In the genomic region with DNA sequence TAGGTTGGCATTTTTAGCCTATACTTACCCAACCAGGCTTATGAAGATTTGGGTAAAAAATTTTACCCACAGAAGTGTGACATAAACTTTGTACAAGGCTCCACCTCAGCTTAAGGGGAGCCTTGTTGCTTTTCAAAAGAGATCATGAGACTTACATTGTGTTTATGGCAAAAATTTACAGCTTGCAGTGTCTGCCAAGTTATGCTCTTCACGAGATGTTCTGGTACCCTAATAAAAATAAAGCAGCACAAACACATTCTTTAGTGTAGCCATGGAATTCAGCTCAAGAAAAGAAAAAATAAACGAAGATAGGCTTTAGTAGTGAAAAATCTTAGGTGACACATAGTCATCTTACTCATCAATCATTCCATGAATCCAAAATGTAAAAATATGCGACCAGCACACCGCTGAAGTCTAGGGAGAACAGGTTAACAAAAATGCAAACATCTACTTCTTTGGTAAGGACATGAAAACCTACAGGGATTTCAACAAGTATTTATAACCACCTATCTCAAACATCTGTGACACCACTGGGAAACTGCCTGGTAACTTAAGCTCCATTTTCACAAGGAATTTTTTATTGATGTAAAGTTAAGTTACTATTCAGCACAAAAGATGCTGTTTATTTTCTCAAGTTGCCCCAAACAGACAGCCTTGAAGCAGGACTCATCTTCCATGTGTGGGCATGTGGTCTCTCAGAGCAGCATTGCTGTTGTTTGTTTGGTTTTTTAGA, we compare ENCODE assay signal across 16 cellular contexts. TPM values are rescaled to one million over a fixed set of nuclear protein-coding genes. Genes with fewer than 3 reads are reported as not detected.
DNase-seq lines count a peak whose midpoint lies in the region; ATAC-seq and TF ChIP-seq lines count a peak whose summit lies in the region.
"Had no signal": no experiment of that assay in that cellular context is flagged by ENCODE, and none has a peak within 500 bp of the region (broad histone marks: within the 10 kb centered on the region; RNA-seq: fewer than 3 reads in every experiment).

No MANE protein-coding gene starts in this region.

- TF ChIP-seq CTCF in gastroesophageal sphincter (IDR thresholded peaks at IDR 0.05), result no peak
- TF ChIP-seq CTCF in smooth muscle cell (IDR thresholded peaks at IDR 0.05; ENCODE audit: borderline replicate concordance, insufficient read depth, poor library complexity, severe bottlenecking), result no peak

- TF ChIP-seq EP300 in gastroesophageal sphincter (IDR thresholded peaks at IDR 0.05), result no peak

- no peak for TF ChIP-seq POLR2A in gastroesophageal sphincter (IDR thresholded peaks at IDR 0.05)

- H3K4me3 ChIP-seq in adipocyte (ENCODE audit: low read length) (no peak overlapping the region), gastroesophageal sphincter (no peak overlapping the region), smooth muscle cell (no peak overlapping the region)
- H3K4me3 ChIP-seq: BLaER1 treated with 17β-estradiol and CSF1 and Interleukin-3, amounts not matched to agents 10 nM and 100 nM; esophagus squamous epithelium; suprapubic skin had no signal

- H3K27ac ChIP-seq in gastroesophageal sphincter (peak overlapping the region in 3 of 4 donors; percentile 5 to 9 (median 7)), smooth muscle cell (ENCODE audit: low read depth) (peak overlapping the region; percentile 69)
- H3K27ac ChIP-seq: BLaER1 treated with 17β-estradiol and CSF1 and Interleukin-3, amounts not matched to agents 10 nM and 100 nM; suprapubic skin had no signal

- peak overlapping the region; percentile 4 for H3K4me2 ChIP-seq in smooth muscle cell

- peaks cover 52% of the 10 kb centered on the region for H3K4me1 ChIP-seq in adipocyte (ENCODE audit: control insufficient read depth, insufficient read depth, low read length)
- H3K4me1 ChIP-seq in gastroesophageal sphincter, result peaks cover 0 to 48% (median 10%) of the 10 kb centered on the region in 3 donors
- peaks cover 36% of the 10 kb centered on the region for H3K4me1 ChIP-seq in smooth muscle cell (ENCODE audit: low read depth)

- H3K9me3 ChIP-seq in adipocyte (ENCODE audit: control insufficient read depth, low read length) (no peaks in the 10 kb centered on the region), gastroesophageal sphincter (no peaks in the 10 kb centered on the region), smooth muscle cell (replicated peaks; ENCODE audit: low read depth) (no peaks in the 10 kb centered on the region)
- H3K9me3 ChIP-seq: BLaER1 treated with 17β-estradiol and CSF1 and Interleukin-3, amounts not matched to agents 10 nM and 100 nM; esophagus squamous epithelium; suprapubic skin had no signal

- 34 to 40% methylated on average over 4 of the region's 4 CpGs for WGBS in gastroesophageal sphincter (ENCODE audit: low coverage in 1 of 2), 2 donors
- WGBS in smooth muscle cell (ENCODE audit: low lambda C conversion rate), result 44% methylated on average over 4 of the region's 4 CpGs

- peaks cover 28% of the 10 kb centered on the region for H3F3A ChIP-seq in smooth muscle cell (ENCODE audit: low read depth)

- no peak overlapping the region for H2AFZ ChIP-seq in smooth muscle cell (ENCODE audit: low read depth)

- ATAC-seq in gastroesophageal sphincter (no peak), HG03025 (IDR thresholded peaks at IDR 0.05; ENCODE audit: low FRiP score, unreplicated experiment) (no peak)
- ATAC-seq: Panc1, WTC11 had no signal

- H3K9ac ChIP-seq in adipocyte (ENCODE audit: low read length) (no peak overlapping the region), smooth muscle cell (ENCODE audit: low read depth) (no peak overlapping the region)
- H3K9ac ChIP-seq: BLaER1 treated with 17β-estradiol and CSF1 and Interleukin-3, amounts not matched to agents 10 nM and 100 nM had no signal

- DNase-seq in ELR (ENCODE audit: low read depth), result peak; percentile 24
- peak; percentile 45 for DNase-seq in adipocyte (ENCODE audit: low read depth)
- DNase-seq in smooth muscle cell (lab: John Stamatoyannopoulos, UW; ENCODE audit: unreplicated experiment), result no peak
- no peak for DNase-seq in DMS53 (lab: John Stamatoyannopoulos, UW)
- no peak for DNase-seq in NCI-H2029 treated with DMSO at 0.1 percent for 48 hours (lab: John Stamatoyannopoulos, UW)
- DNase-seq in SW480 (ENCODE audit: low spot score), result no peak
- DNase-seq: activated effector memory CD4-positive, alpha-beta T cell treated with Interleukin-2 at 50 U/mL for 16 hours; esophagus squamous epithelium; NCI-H2081 treated with DMSO at 0.1 percent for 48 hours; SW 1271 had no signal

- H3K79me2 ChIP-seq in smooth muscle cell (ENCODE audit: low read depth), result no peaks in the 10 kb centered on the region

- H3K27me3 ChIP-seq in adipocyte (replicated peaks; ENCODE audit: control insufficient read depth, insufficient read depth, low read length), result no peaks in the 10 kb centered on the region
- H3K27me3 ChIP-seq in gastroesophageal sphincter, result no peaks in the 10 kb centered on the region
- H3K27me3 ChIP-seq in smooth muscle cell (ENCODE audit: low read depth), result no peaks in the 10 kb centered on the region
- H3K27me3 ChIP-seq: BLaER1 treated with 17β-estradiol and CSF1 and Interleukin-3, amounts not matched to agents 10 nM and 100 nM; esophagus squamous epithelium; suprapubic skin had no signal

- H4K20me1 ChIP-seq in smooth muscle cell (ENCODE audit: low read depth), result no peaks in the 10 kb centered on the region
- H4K20me1 ChIP-seq: BLaER1 treated with 17β-estradiol and CSF1 and Interleukin-3, amounts not matched to agents 10 nM and 100 nM had no signal

- no peaks in the 10 kb centered on the region for H3K36me3 ChIP-seq in adipocyte (ENCODE audit: control insufficient read depth, insufficient read depth, low read length, severe bottlenecking)
- H3K36me3 ChIP-seq in gastroesophageal sphincter, result no peaks in the 10 kb centered on the region
- no peaks in the 10 kb centered on the region for H3K36me3 ChIP-seq in smooth muscle cell (ENCODE audit: low read depth)
- H3K36me3 ChIP-seq: BLaER1 treated with 17β-estradiol and CSF1 and Interleukin-3, amounts not matched to agents 10 nM and 100 nM; suprapubic skin had no signal

RNA-seq across cellular contexts. Expression of gene DMAC2L, which starts 32.9 kb away (rescaled TPM):
- total RNA-seq in gastroesophageal sphincter, result 10 to 100 TPM; 21.1 to 28.3 (median 22.1) TPM
- total RNA-seq in smooth muscle cell, result 1.6 and 14.5 TPM in 2 replicates
- 5.7 and 8.5 TPM in 2 replicates for polyA plus RNA-seq in smooth muscle cell

RNA-seq across cellular contexts. Expression of gene L2HGDH, which starts 33.0 kb away (rescaled TPM):
- total RNA-seq in gastroesophageal sphincter (10 to 100 TPM in 1 of 4 donors, 1 to 10 TPM in 3; 3.4 to 10.2 (median 7.0) TPM), smooth muscle cell (3.5 and 4.2 TPM in 2 replicates)
- polyA plus RNA-seq in smooth muscle cell, result 3.0 and 4.6 TPM in 2 replicates

RNA-seq across cellular contexts. Expression of gene CDKL1, which starts 51.7 kb away (rescaled TPM):
- total RNA-seq in gastroesophageal sphincter (10 to 100 TPM in 1 of 4 donors, 1 to 10 TPM in 3; 4.2 to 10.3 (median 6.2) TPM), smooth muscle cell (3.0 and 4.9 TPM in 2 replicates)
- polyA plus RNA-seq in smooth muscle cell, result 1.6 and 1.7 TPM in 2 replicates

Comparison
In these comparisons a context has a peak if more than half of its experiments do, and no peak if none do; other contexts are left out.
1. DNase-seq: peak in ELR (single experiment) and adipocyte (single experiment); none in smooth muscle cell (single experiment), DMS53 (single experiment), NCI-H2029 treated with DMSO at 0.1 percent for 48 hours (single experiment) and SW480 (single experiment).